In the genomic region with DNA sequence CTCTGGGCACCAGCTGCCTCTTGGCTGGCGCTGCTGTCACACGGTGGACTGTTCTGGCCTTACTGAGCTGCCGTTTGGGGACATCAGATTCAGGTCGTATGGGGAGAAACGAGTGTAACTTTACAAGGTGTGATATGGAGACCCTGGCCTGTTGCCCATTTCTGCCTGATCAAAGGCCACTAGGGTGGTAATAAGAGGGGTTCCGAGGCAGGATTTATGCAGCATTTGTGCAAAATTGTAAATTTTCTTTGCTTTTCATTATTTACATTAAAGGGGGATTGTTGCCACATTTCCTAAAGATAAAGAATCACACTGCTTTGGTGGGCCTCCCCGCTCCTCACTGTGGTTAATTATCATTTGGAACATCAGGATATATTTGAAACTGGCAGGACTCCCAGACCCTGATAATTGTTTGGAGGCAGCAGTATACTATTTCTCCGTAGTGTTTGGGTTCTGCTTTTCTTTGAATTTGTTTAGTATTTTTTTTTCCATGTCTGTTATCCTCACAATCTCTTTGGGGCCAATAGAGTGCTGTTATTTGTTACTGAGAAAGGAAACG, we compare ENCODE assay signal across 8 cellular contexts. TPM values are rescaled to one million over a fixed set of nuclear protein-coding genes. Genes with fewer than 3 reads are reported as not detected.
A peak's percentile ranks its signal among the peaks of the same experiment; 100 is the strongest.
DNase-seq lines count a peak whose midpoint lies in the region; ATAC-seq, FAIRE-seq and TF ChIP-seq lines count a peak whose summit lies in the region.

No MANE protein-coding gene starts in this region.

- peak overlapping the region; percentile 64 for H3K9ac ChIP-seq in endothelial cell of umbilical vein (replicated peaks; ENCODE audit: extremely low read depth, insufficient read depth, low read length)

- CTCF ChIA-PET in PC-9 (lab: Charles Lee) (no interaction called here), endothelial cell of umbilical vein (lab: Charles Lee) (interaction anchor here (1.6 kb wide), 1 partner anchor 23 kb away, joined by 7 read pairs; no protein-coding TSS in a partner anchor)

- H3K4me2 ChIP-seq in PC-9 (peak overlapping the region; percentile 94), endothelial cell of umbilical vein (ENCODE audit: insufficient read depth, low read length) (peak overlapping the region; percentile 90), osteoblast (ENCODE audit: insufficient read depth, low read length) (peak overlapping the region; percentile 98)

- no peaks in the 10 kb centered on the region for H3K9me1 ChIP-seq in endothelial cell of umbilical vein (replicated peaks; ENCODE audit: control insufficient read depth, extremely low read depth, insufficient read depth, low read length)

- H3K36me3 ChIP-seq in PC-9 (ENCODE audit: low read depth) (no peaks in the 10 kb centered on the region), endothelial cell of umbilical vein (ENCODE audit: control insufficient read depth in 2 of 2, extremely low read depth in 1 of 2, insufficient read depth in 2 of 2, low read length in 2 of 2) (peaks cover 3 to 8% of the 10 kb centered on the region in 2 experiments), osteoblast (ENCODE audit: insufficient read depth, low read length) (peaks cover 19% of the 10 kb centered on the region)

- H3F3A ChIP-seq in PC-9 (ENCODE audit: insufficient read depth, low read depth), result no peaks in the 10 kb centered on the region; the same call in 1 of the 2 replicates

- H4K20me1 ChIP-seq in PC-9 (ENCODE audit: insufficient read depth) (no peaks in the 10 kb centered on the region), endothelial cell of umbilical vein (replicated peaks; ENCODE audit: control insufficient read depth, extremely low read depth, insufficient read depth, low read length) (no peaks in the 10 kb centered on the region), osteoblast (ENCODE audit: insufficient read depth, low read length) (no peaks in the 10 kb centered on the region)

- DNase-seq in Right ventricle myocardium inferior (ENCODE audit: missing footprints), result no peak
- no peak for DNase-seq in cardiac septum (ENCODE audit: low spot score)
- DNase-seq in PC-9, result no peak
- no peak for DNase-seq in endothelial cell of umbilical vein (ENCODE audit: low read depth, low spot score)
- DNase-seq in osteoblast (ENCODE audit: insufficient read length, low spot score, missing footprints), result no peak
- no peak for DNase-seq in NCI-H82 (lab: John Stamatoyannopoulos, UW)
- no peak for DNase-seq in HT-29 (ENCODE audit: low spot score)

- POLR2A ChIA-PET in PC-9 (lab: Charles Lee; ENCODE audit: unreplicated experiment), result interaction anchor here (0.6 kb wide), 1 partner anchor 1937 kb away, joined by 10 read pairs; no protein-coding TSS in a partner anchor
- POLR2A ChIA-PET in endothelial cell of umbilical vein (lab: Charles Lee), result interaction anchor here (0.8 to 1.0 kb wide), 2 partner anchors 69 to 446 kb away, joined by 3 to 5 read pairs; a partner anchor contains a TSS

- no peaks in the 10 kb centered on the region for H3K9me3 ChIP-seq in PC-9 (ENCODE audit: insufficient read depth, low read depth)
- no peaks in the 10 kb centered on the region for H3K9me3 ChIP-seq in endothelial cell of umbilical vein (replicated peaks; ENCODE audit: control insufficient read depth, insufficient read depth, low read length)
- no peaks in the 10 kb centered on the region for H3K9me3 ChIP-seq in osteoblast (ENCODE audit: low read depth, low read length)

- dilution Hi-C loops in endothelial cell of umbilical vein (cut with MboI; ENCODE audit: extremely low pct_ligation_motif_present, low sequenced_read_pairs), result no loop called here

- ATAC-seq in Right ventricle myocardium inferior, result peak; percentile 65
- ATAC-seq in GM18907 (IDR thresholded peaks at IDR 0.05; ENCODE audit: unreplicated experiment), result no peak

- H3K4me1 ChIP-seq in PC-9 (replicated peaks; ENCODE audit: insufficient read depth) (peaks cover 5% of the 10 kb centered on the region), endothelial cell of umbilical vein (ENCODE audit: control insufficient read depth, extremely low read depth, insufficient read depth, low read length) (peaks cover 27% of the 10 kb centered on the region), osteoblast (ENCODE audit: insufficient read depth, low read length) (peaks cover 30% of the 10 kb centered on the region)

- H2AFZ ChIP-seq in PC-9, result peak overlapping the region; percentile 96
- peak overlapping the region; percentile 81 for H2AFZ ChIP-seq in endothelial cell of umbilical vein (ENCODE audit: low read depth, low read length)
- peak overlapping the region; percentile 99 for H2AFZ ChIP-seq in osteoblast (ENCODE audit: low read length)

- TF ChIP-seq POLR2A in endothelial cell of umbilical vein (IDR thresholded peaks at IDR 0.05; ENCODE audit: low read depth, low read length), result no peak

- no peak overlapping the region for H3K27ac ChIP-seq in PC-9
- peak overlapping the region; percentile 5 for H3K27ac ChIP-seq in endothelial cell of umbilical vein (ENCODE audit: insufficient read depth, low read depth, low read length)
- peak overlapping the region; percentile 27 for H3K27ac ChIP-seq in osteoblast (ENCODE audit: low read depth, low read length)

- BruUV-seq in PC-9 (replicated peaks; lab: Mats Ljungman, UMichigan) (TSS peak; percentile 37), endothelial cell of umbilical vein (replicated peaks; lab: Mats Ljungman, UMichigan) (TSS peak; percentile 34)

- no peaks in the 10 kb centered on the region for H3K27me3 ChIP-seq in PC-9 (ENCODE audit: insufficient read depth, low read depth)
- H3K27me3 ChIP-seq in endothelial cell of umbilical vein (ENCODE audit: control insufficient read depth in 2 of 2, insufficient read depth in 2 of 2, low read length in 2 of 2), result no peaks in the 10 kb centered on the region
- no peaks in the 10 kb centered on the region for H3K27me3 ChIP-seq in osteoblast (ENCODE audit: insufficient read depth, low read length)

- intact Hi-C loops in Right ventricle myocardium inferior (cut with DNase I), result loop anchor here (2.0 kb wide), 1 partner anchor 103 kb away; a partner anchor contains a TSS
- intact Hi-C loops in cardiac septum (cut with DNase I), result loop anchor here (2.0 to 5.0 kb wide), 2 partner anchors 55 to 93 kb away; a partner anchor contains a TSS
- intact Hi-C loops in PC-9 (cut with micrococcal nuclease; ENCODE audit: unreplicated experiment), result no loop called here
- intact Hi-C loops in endothelial cell of umbilical vein (cut with micrococcal nuclease), result loop anchor here (2.0 kb wide), 1 partner anchor 55 kb away; a partner anchor contains a TSS

- peak overlapping the region; percentile 82 for H3K4me3 ChIP-seq in PC-9
- H3K4me3 ChIP-seq in endothelial cell of umbilical vein (replicated peaks in 1 of 3; ENCODE audit: insufficient read depth in 1 of 3, low read depth in 1 of 3, low read length in 3 of 3), result peak overlapping the region; percentile 56 to 88 (median 78)
- H3K4me3 ChIP-seq in osteoblast (ENCODE audit: insufficient read depth, low read length), result peak overlapping the region; percentile 92

- H3K9me2 ChIP-seq in PC-9 (ENCODE audit: insufficient read depth), result no peaks in the 10 kb centered on the region

- no peak for TF ChIP-seq CTCF in PC-9 (conservative IDR thresholded peaks at IDR 0.05)
- TF ChIP-seq CTCF in endothelial cell of umbilical vein (IDR thresholded peaks at IDR 0.05; ENCODE audit: extremely low read depth in 1 of 2, insufficient read depth in 1 of 2, low read depth in 1 of 2, low read length in 2 of 2), result no peak
- no peak for TF ChIP-seq CTCF in osteoblast (IDR thresholded peaks at IDR 0.05; ENCODE audit: extremely low read depth, low read depth, low read length)

- FAIRE-seq in endothelial cell of umbilical vein (lab: Jason Lieb, UNC), result no peak

- no peaks in the 10 kb centered on the region for H3K79me2 ChIP-seq in PC-9 (ENCODE audit: low read depth)
- H3K79me2 ChIP-seq in endothelial cell of umbilical vein (ENCODE audit: control insufficient read depth, insufficient read depth, low read length), result peaks cover 8% of the 10 kb centered on the region
- H3K79me2 ChIP-seq in osteoblast (ENCODE audit: insufficient read depth, low read length), result peaks cover 22% of the 10 kb centered on the region

TF ChIP-seq in endothelial cell of umbilical vein, 7 proteins besides CTCF, POLR2A, EP300 and RAD21:
- TF ChIP-seq GATA2 (IDR thresholded peaks at IDR 0.05; ENCODE audit: insufficient read depth, insufficient read length, low read depth, low read length) (peak; percentile 31), JUN (IDR thresholded peaks at IDR 0.05; ENCODE audit: borderline replicate concordance, insufficient read depth, insufficient read length, low read depth) (no peak), FOS (IDR thresholded peaks at IDR 0.05; ENCODE audit: borderline replicate concordance, insufficient read depth, low read length) (no peak)

RNA-seq across cellular contexts. Expression of a gene that starts 0.9 kb away (rescaled TPM):
- total RNA-seq in Right ventricle myocardium inferior, result 42.0 TPM
- 26.9 TPM for total RNA-seq in cardiac septum
- total RNA-seq in PC-9 (2021), result 12.0 and 12.8 TPM in 2 replicates
- total RNA-seq in endothelial cell of umbilical vein, result 19.9 and 20.3 TPM in 2 replicates
- polyA plus RNA-seq in endothelial cell of umbilical vein, result 12.3 and 13.7 TPM in 2 replicates
- 17.0 and 17.9 TPM in 2 replicates for polyA plus RNA-seq in endothelial cell of umbilical vein (2011; cell fraction: cytosol; rRNA removed)
- polyA plus RNA-seq in endothelial cell of umbilical vein (2011; cell fraction: nucleus; rRNA removed), result 11.0 and 12.3 TPM in 2 replicates
- 20.4 and 24.4 TPM in 2 replicates for polyA plus RNA-seq in endothelial cell of umbilical vein (2012)
- polyA minus RNA-seq in endothelial cell of umbilical vein, result 44.6 and 53.4 TPM in 2 replicates
- 4.0 TPM for polyA minus RNA-seq in endothelial cell of umbilical vein (2011; cell fraction: cytosol; rRNA and poly(A)+ RNA removed)
- polyA minus RNA-seq in endothelial cell of umbilical vein (2011; cell fraction: nucleus; rRNA and poly(A)+ RNA removed), result 12.6 TPM in 2 replicates
- 8.3 and 11.2 TPM in 2 replicates for total RNA-seq in osteoblast
- 1.5 and 3.3 TPM in 2 replicates for total RNA-seq in HT-29 (2014; rRNA removed; shearing (Covaris generic))

RNA-seq across cellular contexts. Expression of a gene that starts 55.5 kb away (rescaled TPM):
- total RNA-seq in Right ventricle myocardium inferior, result 7.3 TPM
- 7.9 TPM for total RNA-seq in cardiac septum
- 13.4 and 20.6 TPM in 2 replicates for total RNA-seq in PC-9 (2021)
- total RNA-seq in endothelial cell of umbilical vein, result 10.3 and 14.0 TPM in 2 replicates
- 1.4 and 1.9 TPM in 2 replicates for polyA plus RNA-seq in endothelial cell of umbilical vein
- polyA plus RNA-seq in endothelial cell of umbilical vein (2011; cell fraction: cytosol; rRNA removed), result 1.6 and 1.7 TPM in 2 replicates
- polyA plus RNA-seq in endothelial cell of umbilical vein (2011; cell fraction: nucleus; rRNA removed), result 3.9 and 4.5 TPM in 2 replicates
- 3.5 and 5.1 TPM in 2 replicates for polyA plus RNA-seq in endothelial cell of umbilical vein (2012)
- 7.2 and 8.6 TPM in 2 replicates for polyA minus RNA-seq in endothelial cell of umbilical vein
- 6.5 TPM for polyA minus RNA-seq in endothelial cell of umbilical vein (2011; cell fraction: cytosol; rRNA and poly(A)+ RNA removed)
- polyA minus RNA-seq in endothelial cell of umbilical vein (2011; cell fraction: nucleus; rRNA and poly(A)+ RNA removed), result 4.5 and 8.8 TPM in 2 replicates
- total RNA-seq in osteoblast, result 10.6 and 10.9 TPM in 2 replicates
- total RNA-seq in HT-29 (2014; rRNA removed; shearing (Covaris generic)), result 3.3 and 3.4 TPM in 2 replicates
